11 cellular contexts compared by ENCODE assay signal in the genomic region with DNA sequence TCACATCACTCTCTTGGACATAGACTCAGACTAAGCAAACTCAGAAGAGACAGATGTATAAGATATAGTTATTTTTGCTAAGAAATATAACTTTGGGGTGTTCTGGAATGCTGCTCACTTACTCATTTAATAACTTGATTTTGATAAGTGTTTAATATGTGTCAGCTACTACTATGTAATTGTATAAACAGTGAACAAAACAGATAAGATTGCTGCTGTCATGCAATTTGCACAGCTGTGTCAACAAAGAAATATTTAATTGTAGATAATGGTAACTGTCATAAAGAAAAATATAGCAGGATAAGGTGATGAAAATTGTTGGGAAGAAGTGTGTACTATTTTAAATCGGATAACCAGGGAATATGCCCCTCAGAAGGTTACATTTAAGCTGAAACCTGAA.
"Had no signal": no experiment of that assay in that cellular context is flagged by ENCODE, and none has a peak within 500 bp of the region (broad histone marks: within the 10 kb centered on the region; RNA-seq: fewer than 3 reads in every experiment).

No MANE protein-coding gene starts in this region.

- H3K27ac ChIP-seq: ascending aorta, neural progenitor cell, parathyroid adenoma had no signal

- FAIRE-seq: colon had no signal

- H3K9me3 Mint-ChIP-seq: activated naive CD4-positive, alpha-beta T cell treated with anti-CD3 and anti-CD28 coated beads, Interleukin-2, amount 10 ng/mL, durations not matched to agents 7 days and 5 days; neural progenitor cell; stimulated activated memory B cell treated with anti-CD40 and anti-IgM and Interleukin-4, amounts not matched to agents 10 μg/mL and 1 μg/mL and 100 μg/mL, for 72 hours had no signal

- H3K4me1 ChIP-seq: ascending aorta, neural progenitor cell, parathyroid adenoma had no signal

- H3K27ac Mint-ChIP-seq: activated naive CD4-positive, alpha-beta T cell treated with anti-CD3 and anti-CD28 coated beads, Interleukin-2, amount 10 ng/mL, durations not matched to agents 7 days and 5 days; neural progenitor cell; stimulated activated memory B cell treated with anti-CD40 and anti-IgM and Interleukin-4, amounts not matched to agents 10 μg/mL and 1 μg/mL and 100 μg/mL, for 72 hours had no signal

- ATAC-seq: left cardiac atrium; stimulated activated memory B cell treated with anti-CD40 and anti-IgM and Interleukin-4, amounts not matched to agents 10 μg/mL and 1 μg/mL and 100 μg/mL, for 72 hours had no signal

- H3K4me1 Mint-ChIP-seq: activated naive CD4-positive, alpha-beta T cell treated with anti-CD3 and anti-CD28 coated beads, Interleukin-2, amount 10 ng/mL, durations not matched to agents 7 days and 5 days; stimulated activated memory B cell treated with anti-CD40 and anti-IgM and Interleukin-4, amounts not matched to agents 10 μg/mL and 1 μg/mL and 100 μg/mL, for 72 hours had no signal

- H3K4me3 ChIP-seq: ascending aorta, lung, neural progenitor cell had no signal

- H3K27me3 ChIP-seq: ascending aorta, neural progenitor cell had no signal

- H3K36me3 ChIP-seq: ascending aorta, neural progenitor cell had no signal

- H3K9me3 ChIP-seq: ascending aorta had no signal

- DNase-seq: activated CD4-positive, alpha-beta T cell treated with anti-CD3 and anti-CD28 coated beads for 1 hour; activated CD4-positive, alpha-beta T cell treated with anti-CD3 and anti-CD28 coated beads, Interleukin-2, amount 50 U/mL, for 4 hours; activated naive CD4-positive, alpha-beta T cell treated with anti-CD3 and anti-CD28 coated beads, Interleukin-2, amount 10 ng/mL, durations not matched to agents 7 days and 5 days; left cardiac atrium; midbrain had no signal

- H3K27me3 Mint-ChIP-seq: activated naive CD4-positive, alpha-beta T cell treated with anti-CD3 and anti-CD28 coated beads, Interleukin-2, amount 10 ng/mL, durations not matched to agents 7 days and 5 days; stimulated activated memory B cell treated with anti-CD40 and anti-IgM and Interleukin-4, amounts not matched to agents 10 μg/mL and 1 μg/mL and 100 μg/mL, for 72 hours had no signal

- H3K4me3 Mint-ChIP-seq: activated naive CD4-positive, alpha-beta T cell treated with anti-CD3 and anti-CD28 coated beads, Interleukin-2, amount 10 ng/mL, durations not matched to agents 7 days and 5 days; neural progenitor cell; stimulated activated memory B cell treated with anti-CD40 and anti-IgM and Interleukin-4, amounts not matched to agents 10 μg/mL and 1 μg/mL and 100 μg/mL, for 72 hours had no signal

- H3K36me3 Mint-ChIP-seq: activated naive CD4-positive, alpha-beta T cell treated with anti-CD3 and anti-CD28 coated beads, Interleukin-2, amount 10 ng/mL, durations not matched to agents 7 days and 5 days; neural progenitor cell; stimulated activated memory B cell treated with anti-CD40 and anti-IgM and Interleukin-4, amounts not matched to agents 10 μg/mL and 1 μg/mL and 100 μg/mL, for 72 hours had no signal
